Comparison of ENCODE assay signal across 21 cellular contexts in genomic region chr7:15780271-15780670, GRCh38.
DNase-seq lines count a peak whose midpoint lies in the region; ATAC-seq, FAIRE-seq and TF ChIP-seq lines count a peak whose summit lies in the region.
"Had no signal": no experiment of that assay in that cellular context is flagged by ENCODE, and none has a peak within 500 bp of the region (broad histone marks: within the 10 kb centered on the region; RNA-seq: fewer than 3 reads in every experiment).

No MANE protein-coding gene starts in this region.

- intact Hi-C loops in Right ventricle myocardium superior (cut with DNase I) (no loop called here), Right ventricle myocardium inferior (cut with DNase I) (no loop called here), upper lobe of right lung (cut with DNase I) (no loop called here)

- H3K9me3 ChIP-seq in upper lobe of right lung = no peaks in the 10 kb centered on the region
- H3K9me3 ChIP-seq: esophagus muscularis mucosa, stomach had no signal

- H3K27ac ChIP-seq in upper lobe of right lung (no peak overlapping the region), substantia nigra (ENCODE audit: low read depth, low read length, poor library complexity, severe bottlenecking) (no peak overlapping the region)
- H3K27ac ChIP-seq: esophagus muscularis mucosa, skin epidermis, stomach, WERI-Rb-1 had no signal

- TF ChIP-seq POLR2A in GM12891 (IDR thresholded peaks at IDR 0.05; ENCODE audit: low read depth, low read length) = no peak

- no peaks in the 10 kb centered on the region for H3K4me1 ChIP-seq in upper lobe of right lung
- H3K4me1 ChIP-seq: stomach had no signal

- no peaks in the 10 kb centered on the region for H3K27me3 ChIP-seq in upper lobe of right lung
- H3K27me3 ChIP-seq: esophagus muscularis mucosa, stomach had no signal

- H3K4me3 ChIP-seq in astrocyte of the cerebellum (ENCODE audit: low read depth, low read length) (no peak overlapping the region), upper lobe of right lung (no peak overlapping the region)
- H3K4me3 ChIP-seq: esophagus muscularis mucosa, skin epidermis, stomach had no signal

- ATAC-seq in Right ventricle myocardium superior (ENCODE audit: poor library complexity) = peak; percentile 34
- no peak for ATAC-seq in Right ventricle myocardium inferior
- ATAC-seq in upper lobe of right lung = peak; percentile 53
- no peak for ATAC-seq in HG03159 (IDR thresholded peaks at IDR 0.05; ENCODE audit: unreplicated experiment)
- ATAC-seq: activated CD8-positive, alpha-beta memory T cell treated with anti-CD3 and anti-CD28 coated beads, Interleukin-2, amount 10 ng/mL, durations not matched to agents 7 days and 5 days; HCT116; SK-N-SH treated with all-trans-retinoic acid at 6 μM for 48 hours had no signal

- DNase-seq in Right ventricle myocardium superior (no peak), Right ventricle myocardium inferior (ENCODE audit: missing footprints) (no peak), astrocyte of the cerebellum (ENCODE audit: low read depth) (peak; percentile 36), glomerular endothelial cell (ENCODE audit: extremely low read depth, low read depth, low spot score) (peak; percentile 77), upper lobe of right lung (no peak), substantia nigra (lab: John Stamatoyannopoulos, UW) (no peak), GM12891 (ENCODE audit: insufficient read length, low spot score) (no peak)
- DNase-seq: activated CD8-positive, alpha-beta memory T cell treated with anti-CD3 and anti-CD28 coated beads, Interleukin-2, amount 10 ng/mL, durations not matched to agents 7 days and 5 days; CD4-positive, alpha-beta memory T cell; cerebellar nuclear complex; NCI-H1092 treated with DMSO at 0.1 percent for 48 hours; NCI-H345; nucleus accumbens; stomach; WERI-Rb-1 had no signal

- no peak for TF ChIP-seq CTCF in astrocyte of the cerebellum (IDR thresholded peaks at IDR 0.05; ENCODE audit: low read depth, low read length, missing control alignments)
- no peak for TF ChIP-seq CTCF in upper lobe of right lung (IDR thresholded peaks at IDR 0.05)

- H3K36me3 ChIP-seq in upper lobe of right lung = no peaks in the 10 kb centered on the region
- H3K36me3 ChIP-seq: esophagus muscularis mucosa, stomach, WERI-Rb-1 had no signal

- no peak for FAIRE-seq in GM12891 (lab: Jason Lieb, UNC)
- FAIRE-seq: HTR-8/SVneo had no signal

- in situ Hi-C loops in astrocyte of the cerebellum (cut with HindIII; ENCODE audit: low sequenced_read_pairs) = no loop called here

TF ChIP-seq in GM12891, 5 proteins besides CTCF, POLR2A, EP300 and RAD21:
- TF ChIP-seq POU2F2 (IDR thresholded peaks at IDR 0.05; ENCODE audit: low read depth, low read length) (no peak), TAF1 (IDR thresholded peaks at IDR 0.05; ENCODE audit: low read depth, low read length) (no peak), POLR2AphosphoS5 (IDR thresholded peaks at IDR 0.05; ENCODE audit: low read depth, low read length) (no peak), SPI1 (IDR thresholded peaks at IDR 0.05; ENCODE audit: low read depth, low read length) (no peak), PAX5 (IDR thresholded peaks at IDR 0.05; ENCODE audit: insufficient read depth, low read length, severe bottlenecking) (no peak)

Comparison
In these comparisons a context has a peak if more than half of its experiments do, and no peak if none do; other contexts are left out.
1. ATAC-seq: peak in Right ventricle myocardium superior (single experiment) and upper lobe of right lung (single experiment); none in Right ventricle myocardium inferior (single experiment) and HG03159 (single experiment).
2. DNase-seq: peak in astrocyte of the cerebellum (single experiment) and glomerular endothelial cell (single experiment); none in Right ventricle myocardium superior (single experiment), Right ventricle myocardium inferior (single experiment), upper lobe of right lung (single experiment), substantia nigra (0 of 49) and GM12891 (single experiment).